Comparison of ENCODE assay signal across 25 cellular contexts in genomic region chrX:24837966-24838365, GRCh38.
"Had no signal": no experiment of that assay in that cellular context is flagged by ENCODE, and none has a peak within 500 bp of the region (broad histone marks: within the 10 kb centered on the region; RNA-seq: fewer than 3 reads in every experiment).

No MANE protein-coding gene starts in this region.

- H3K27ac Mint-ChIP-seq: activated CD4-positive, alpha-beta memory T cell treated with anti-CD3 and anti-CD28 coated beads, Interleukin-2, amount 10 ng/mL, durations not matched to agents 7 days and 5 days; activated CD4-positive, alpha-beta T cell treated with anti-CD3 and anti-CD28 coated beads for 36 hours; activated CD4-positive, alpha-beta T cell treated with anti-CD3 and anti-CD28 coated beads, Interleukin-2, amount 10 ng/mL, durations not matched to agents 7 days and 5 days; activated naive CD8-positive, alpha-beta T cell; activated T-cell treated with anti-CD3 and anti-CD28 coated beads, Interleukin-2, amount 50 U/mL, for 24 hours; activated T-cell treated with anti-CD3 and anti-CD28 coated beads, Interleukin-2, amount 50 U/mL, for 72 hours; effector memory CD8-positive, alpha-beta T cell; T-helper 17 cell; T-helper 2 cell treated with Interferon-gamma antibody and Interleukin-4, amounts not matched to agents 5 μg/mL and 100 μg/mL, for 36 hours had no signal

- DNase-seq: activated CD4-positive, alpha-beta memory T cell treated with anti-CD3 and anti-CD28 coated beads, Interleukin-2, amount 10 ng/mL, durations not matched to agents 7 days and 5 days; activated CD4-positive, alpha-beta T cell treated with anti-CD3 and anti-CD28 coated beads for 36 hours; activated CD4-positive, alpha-beta T cell treated with anti-CD3 and anti-CD28 coated beads, Interleukin-2, amount 50 U/mL, for 4 hours; activated CD4-positive, CD25-positive, alpha-beta regulatory T cell; activated CD4-positive, CD25-positive, alpha-beta regulatory T cell treated with anti-CD3 and anti-CD28 coated beads, Interleukin-2, amount 50 U/mL, for 72 hours; activated CD8-positive, alpha-beta memory T cell treated with anti-CD3 and anti-CD28 coated beads, Interleukin-2, amount 50 U/mL, for 48 hours; activated gamma-delta T cell; activated naive CD4-positive, alpha-beta T cell; activated naive CD4-positive, alpha-beta T cell treated with anti-CD3 and anti-CD28 coated beads, Interleukin-2, amount 50 U/mL, for 16 hours; activated T-cell treated with anti-CD3 and anti-CD28 coated beads for 4 hours; activated T-cell treated with anti-CD3 and anti-CD28 coated beads, Interleukin-2, amount 50 U/mL, for 24 hours; aorta; cortex of kidney; T-helper 17 cell; T1000 had no signal

- H3K27ac ChIP-seq: body of pancreas, esophagus muscularis mucosa, foreskin keratinocyte, gastroesophageal sphincter, heart right ventricle had no signal

- H3K36me3 ChIP-seq: esophagus muscularis mucosa, gastroesophageal sphincter had no signal

- H3K36me3 Mint-ChIP-seq: activated naive CD8-positive, alpha-beta T cell had no signal

- ATAC-seq: activated CD4-positive, alpha-beta T cell treated with anti-CD3 and anti-CD28 coated beads for 36 hours; activated T-cell treated with anti-CD3 and anti-CD28 coated beads, Interleukin-2, amount 50 U/mL, for 72 hours; body of pancreas; effector memory CD8-positive, alpha-beta T cell; foreskin keratinocyte; gastroesophageal sphincter; heart right ventricle; T-helper 17 cell had no signal

- H3K4me1 ChIP-seq: body of pancreas, esophagus muscularis mucosa, foreskin keratinocyte, gastroesophageal sphincter had no signal

- H3K4me3 Mint-ChIP-seq: activated CD4-positive, alpha-beta memory T cell treated with anti-CD3 and anti-CD28 coated beads, Interleukin-2, amount 10 ng/mL, durations not matched to agents 7 days and 5 days; activated CD4-positive, alpha-beta T cell treated with anti-CD3 and anti-CD28 coated beads for 36 hours; activated CD4-positive, alpha-beta T cell treated with anti-CD3 and anti-CD28 coated beads, Interleukin-2, amount 10 ng/mL, durations not matched to agents 7 days and 5 days; activated naive CD8-positive, alpha-beta T cell; activated T-cell treated with anti-CD3 and anti-CD28 coated beads, Interleukin-2, amount 50 U/mL, for 24 hours; activated T-cell treated with anti-CD3 and anti-CD28 coated beads, Interleukin-2, amount 50 U/mL, for 72 hours; effector memory CD8-positive, alpha-beta T cell; T-helper 17 cell; T-helper 2 cell treated with Interferon-gamma antibody and Interleukin-4, amounts not matched to agents 5 μg/mL and 100 μg/mL, for 36 hours had no signal

- H3K4me3 ChIP-seq: body of pancreas, esophagus muscularis mucosa, gastroesophageal sphincter, heart right ventricle had no signal

- H3K4me1 Mint-ChIP-seq: activated CD4-positive, alpha-beta memory T cell treated with anti-CD3 and anti-CD28 coated beads, Interleukin-2, amount 10 ng/mL, durations not matched to agents 7 days and 5 days; activated CD4-positive, alpha-beta T cell treated with anti-CD3 and anti-CD28 coated beads for 36 hours; activated CD4-positive, alpha-beta T cell treated with anti-CD3 and anti-CD28 coated beads, Interleukin-2, amount 10 ng/mL, durations not matched to agents 7 days and 5 days; T-helper 17 cell had no signal

- H3K9me3 ChIP-seq: body of pancreas, esophagus muscularis mucosa, gastroesophageal sphincter, heart right ventricle had no signal

- H3K27me3 ChIP-seq: body of pancreas, esophagus muscularis mucosa, foreskin keratinocyte, gastroesophageal sphincter had no signal

- H3K9me3 Mint-ChIP-seq: activated CD4-positive, alpha-beta memory T cell treated with anti-CD3 and anti-CD28 coated beads, Interleukin-2, amount 10 ng/mL, durations not matched to agents 7 days and 5 days; activated CD4-positive, alpha-beta T cell treated with anti-CD3 and anti-CD28 coated beads, Interleukin-2, amount 10 ng/mL, durations not matched to agents 7 days and 5 days; activated T-cell treated with anti-CD3 and anti-CD28 coated beads, Interleukin-2, amount 50 U/mL, for 24 hours; activated T-cell treated with anti-CD3 and anti-CD28 coated beads, Interleukin-2, amount 50 U/mL, for 72 hours; effector memory CD8-positive, alpha-beta T cell; T-helper 2 cell treated with Interferon-gamma antibody and Interleukin-4, amounts not matched to agents 5 μg/mL and 100 μg/mL, for 36 hours had no signal

- H3K27me3 Mint-ChIP-seq: activated CD4-positive, alpha-beta memory T cell treated with anti-CD3 and anti-CD28 coated beads, Interleukin-2, amount 10 ng/mL, durations not matched to agents 7 days and 5 days; activated CD4-positive, alpha-beta T cell treated with anti-CD3 and anti-CD28 coated beads for 36 hours; activated CD4-positive, alpha-beta T cell treated with anti-CD3 and anti-CD28 coated beads, Interleukin-2, amount 10 ng/mL, durations not matched to agents 7 days and 5 days; activated naive CD8-positive, alpha-beta T cell; effector memory CD8-positive, alpha-beta T cell; T-helper 17 cell had no signal
